Comparison of ENCODE assay signal across 21 cellular contexts in genomic region chr1:24866211-24867063, GRCh38.
A peak's percentile ranks its signal among the peaks of the same experiment; 100 is the strongest.
DNase-seq lines count a peak whose midpoint lies in the region; ATAC-seq and TF ChIP-seq lines count a peak whose summit lies in the region.
"Had no signal": no experiment of that assay in that cellular context is flagged by ENCODE, and none has a peak within 500 bp of the region (broad histone marks: within the 10 kb centered on the region; RNA-seq: fewer than 3 reads in every experiment).

No MANE protein-coding gene starts in this region.

- peak; percentile 13 for DNase-seq in activated CD8-positive, alpha-beta T cell treated with anti-CD3 and anti-CD28 coated beads, Interleukin-2, amount 10 ng/mL, durations not matched to agents 7 days and 5 days
- no peak for DNase-seq in activated CD8-positive, alpha-beta T cell treated with anti-CD3 and anti-CD28 coated beads for 36 hours
- DNase-seq in Karpas-422 (no peak), ecto neural progenitor cell (ENCODE audit: low spot score) (peak; percentile 38)
- DNase-seq in stimulated activated CD8-positive, alpha-beta memory T cell treated with anti-CD3 and anti-CD28 coated beads, Interleukin-4, amount 100 ng/mL, for 48 hours = peak; percentile 15
- no peak for DNase-seq in CD4-positive, alpha-beta T cell
- DNase-seq: activated CD4-positive, alpha-beta T cell treated with anti-CD3 and anti-CD28 coated beads, Interleukin-2, amount 10 ng/mL, durations not matched to agents 24 days and 14 days; activated T-cell treated with anti-CD3 and anti-CD28 coated beads, Interleukin-2, amount 50 U/mL, for 72 hours; DND-41; effector CD8-positive, alpha-beta T cell; heart left ventricle; KBM-7; NCI-H526 treated with DMSO at 0.1 percent for 48 hours; PC-9; upper lobe of left lung had no signal

- intact Hi-C loops in activated CD8-positive, alpha-beta T cell treated with anti-CD3 and anti-CD28 coated beads for 36 hours (cut with micrococcal nuclease) = no loop called here
- intact Hi-C loops in CD4-positive, alpha-beta T cell (cut with DNase I, micrococcal nuclease) = no loop called here

- H3K27ac ChIP-seq in Karpas-422 (ENCODE audit: low read length) = no peak overlapping the region
- no peak overlapping the region for H3K27ac ChIP-seq in CD4-positive, alpha-beta T cell (ENCODE audit: low read depth, low read length)
- H3K27ac ChIP-seq: heart left ventricle, neutrophil, PC-9, SJSA1, upper lobe of left lung had no signal

- no peaks in the 10 kb centered on the region for H3K27me3 ChIP-seq in Karpas-422 (ENCODE audit: low read length)
- no peaks in the 10 kb centered on the region for H3K27me3 ChIP-seq in CD4-positive, alpha-beta T cell (ENCODE audit: control insufficient read depth, insufficient read depth, low read length)
- H3K27me3 ChIP-seq: SJSA1, upper lobe of left lung had no signal

- H3K4me2 ChIP-seq in Karpas-422 (ENCODE audit: low read depth, low read length, poor library complexity, severe bottlenecking) = peak overlapping the region; percentile 54
- H3K4me2 ChIP-seq: PC-9 had no signal

- no peaks in the 10 kb centered on the region for H3K36me3 Mint-ChIP-seq in activated CD8-positive, alpha-beta T cell treated with anti-CD3 and anti-CD28 coated beads, Interleukin-2, amount 10 ng/mL, durations not matched to agents 7 days and 5 days (ENCODE audit: low read depth)
- no peaks in the 10 kb centered on the region for H3K36me3 Mint-ChIP-seq in activated CD8-positive, alpha-beta T cell treated with anti-CD3 and anti-CD28 coated beads for 36 hours (ENCODE audit: low read depth)
- no peaks in the 10 kb centered on the region for H3K36me3 Mint-ChIP-seq in CD4-positive, alpha-beta T cell (ENCODE audit: low read depth)
- H3K36me3 Mint-ChIP-seq: CD8-positive, alpha-beta T cell had no signal

- no peaks in the 10 kb centered on the region for H3K9me2 ChIP-seq in Karpas-422 (replicated peaks; ENCODE audit: insufficient read depth, low read length)

- no peaks in the 10 kb centered on the region for H3K9me3 Mint-ChIP-seq in activated CD8-positive, alpha-beta T cell treated with anti-CD3 and anti-CD28 coated beads, Interleukin-2, amount 10 ng/mL, durations not matched to agents 7 days and 5 days (ENCODE audit: insufficient read depth)
- no peaks in the 10 kb centered on the region for H3K9me3 Mint-ChIP-seq in activated CD8-positive, alpha-beta T cell treated with anti-CD3 and anti-CD28 coated beads for 36 hours
- no peaks in the 10 kb centered on the region for H3K9me3 Mint-ChIP-seq in CD4-positive, alpha-beta T cell
- H3K9me3 Mint-ChIP-seq: activated CD4-positive, alpha-beta T cell treated with anti-CD3 and anti-CD28 coated beads, Interleukin-2, amount 10 ng/mL, durations not matched to agents 24 days and 14 days; activated T-cell treated with anti-CD3 and anti-CD28 coated beads, Interleukin-2, amount 50 U/mL, for 72 hours; CD8-positive, alpha-beta T cell; stimulated activated naive CD8-positive, alpha-beta T cell treated with anti-CD3 and anti-CD28 coated beads, Interleukin-15, Interleukin-2, amounts not matched to agents 100 ng/mL and 50 ng/mL, for 24 hours had no signal

- H3K4me1 Mint-ChIP-seq in activated CD8-positive, alpha-beta T cell treated with anti-CD3 and anti-CD28 coated beads, Interleukin-2, amount 10 ng/mL, durations not matched to agents 7 days and 5 days (ENCODE audit: low read depth) = peaks cover 11% of the 10 kb centered on the region
- H3K4me1 Mint-ChIP-seq in activated CD8-positive, alpha-beta T cell treated with anti-CD3 and anti-CD28 coated beads for 36 hours (ENCODE audit: low read depth) = peaks cover 10% of the 10 kb centered on the region
- peaks cover 6% of the 10 kb centered on the region for H3K4me1 Mint-ChIP-seq in CD4-positive, alpha-beta T cell (ENCODE audit: low read depth)
- H3K4me1 Mint-ChIP-seq: activated CD4-positive, alpha-beta T cell treated with anti-CD3 and anti-CD28 coated beads, Interleukin-2, amount 10 ng/mL, durations not matched to agents 24 days and 14 days had no signal

- no peaks in the 10 kb centered on the region for H3K79me2 ChIP-seq in Karpas-422 (ENCODE audit: low read length)

- no peak for ATAC-seq in activated CD8-positive, alpha-beta T cell treated with anti-CD3 and anti-CD28 coated beads, Interleukin-2, amount 10 ng/mL, durations not matched to agents 7 days and 5 days
- ATAC-seq in activated CD8-positive, alpha-beta T cell treated with anti-CD3 and anti-CD28 coated beads for 36 hours = no peak
- ATAC-seq in CD4-positive, alpha-beta T cell (ENCODE audit: poor library complexity) = no peak
- ATAC-seq in GM21528 (IDR thresholded peaks at IDR 0.05; ENCODE audit: low FRiP score, unreplicated experiment) (no peak), HG03442 (IDR thresholded peaks at IDR 0.05; ENCODE audit: unreplicated experiment) (no peak)
- ATAC-seq: activated T-cell treated with anti-CD3 and anti-CD28 coated beads, Interleukin-2, amount 50 U/mL, for 72 hours; CD8-positive, alpha-beta T cell; heart left ventricle had no signal

- H3K27ac Mint-ChIP-seq in activated CD8-positive, alpha-beta T cell treated with anti-CD3 and anti-CD28 coated beads, Interleukin-2, amount 10 ng/mL, durations not matched to agents 7 days and 5 days = no peak overlapping the region
- no peak overlapping the region for H3K27ac Mint-ChIP-seq in activated CD8-positive, alpha-beta T cell treated with anti-CD3 and anti-CD28 coated beads for 36 hours
- no peak overlapping the region for H3K27ac Mint-ChIP-seq in CD4-positive, alpha-beta T cell
- H3K27ac Mint-ChIP-seq: activated CD4-positive, alpha-beta T cell treated with anti-CD3 and anti-CD28 coated beads, Interleukin-2, amount 10 ng/mL, durations not matched to agents 24 days and 14 days; activated T-cell treated with anti-CD3 and anti-CD28 coated beads, Interleukin-2, amount 50 U/mL, for 72 hours; CD8-positive, alpha-beta T cell; stimulated activated naive CD8-positive, alpha-beta T cell treated with anti-CD3 and anti-CD28 coated beads, Interleukin-15, Interleukin-2, amounts not matched to agents 100 ng/mL and 50 ng/mL, for 24 hours had no signal

- H3K27me3 Mint-ChIP-seq in activated CD8-positive, alpha-beta T cell treated with anti-CD3 and anti-CD28 coated beads, Interleukin-2, amount 10 ng/mL, durations not matched to agents 7 days and 5 days (ENCODE audit: low read depth) = peaks cover 12% of the 10 kb centered on the region
- H3K27me3 Mint-ChIP-seq in activated CD8-positive, alpha-beta T cell treated with anti-CD3 and anti-CD28 coated beads for 36 hours = no peaks in the 10 kb centered on the region
- H3K27me3 Mint-ChIP-seq in CD4-positive, alpha-beta T cell = no peaks in the 10 kb centered on the region

- H3K4me1 ChIP-seq in Karpas-422 (ENCODE audit: low read length) = peaks cover 18% of the 10 kb centered on the region

- peak overlapping the region; percentile 18; the same call in 1 of the 2 replicates for H3K9ac ChIP-seq in Karpas-422 (ENCODE audit: low read length)

- POLR2A ChIA-PET in activated CD8-positive, alpha-beta T cell treated with anti-CD3 and anti-CD28 coated beads, Interleukin-2, amount 10 ng/mL, durations not matched to agents 7 days and 5 days (lab: Charles Lee) = no interaction called here
- POLR2A ChIA-PET in activated CD8-positive, alpha-beta T cell treated with anti-CD3 and anti-CD28 coated beads for 36 hours (lab: Charles Lee) = interaction anchor here (0.6 kb wide), 1 partner anchor 15 kb away, joined by 3 read pairs; no protein-coding TSS in a partner anchor
- POLR2A ChIA-PET in CD4-positive, alpha-beta T cell (lab: Charles Lee) = no interaction called here

- H3K9me3 ChIP-seq in Karpas-422 (ENCODE audit: low read length) = no peaks in the 10 kb centered on the region
- H3K9me3 ChIP-seq in CD4-positive, alpha-beta T cell (ENCODE audit: control insufficient read depth, low read length) = no peaks in the 10 kb centered on the region
- H3K9me3 ChIP-seq: heart left ventricle, neutrophil, SJSA1, upper lobe of left lung had no signal

- no peak overlapping the region for H3K4me3 Mint-ChIP-seq in activated CD8-positive, alpha-beta T cell treated with anti-CD3 and anti-CD28 coated beads, Interleukin-2, amount 10 ng/mL, durations not matched to agents 7 days and 5 days
- H3K4me3 Mint-ChIP-seq in activated CD8-positive, alpha-beta T cell treated with anti-CD3 and anti-CD28 coated beads for 36 hours = no peak overlapping the region
- no peak overlapping the region for H3K4me3 Mint-ChIP-seq in CD4-positive, alpha-beta T cell
- H3K4me3 Mint-ChIP-seq: activated CD4-positive, alpha-beta T cell treated with anti-CD3 and anti-CD28 coated beads, Interleukin-2, amount 10 ng/mL, durations not matched to agents 24 days and 14 days; activated T-cell treated with anti-CD3 and anti-CD28 coated beads, Interleukin-2, amount 50 U/mL, for 72 hours; CD8-positive, alpha-beta T cell; stimulated activated naive CD8-positive, alpha-beta T cell treated with anti-CD3 and anti-CD28 coated beads, Interleukin-15, Interleukin-2, amounts not matched to agents 100 ng/mL and 50 ng/mL, for 24 hours had no signal

- H2AFZ ChIP-seq in Karpas-422 (ENCODE audit: low read length) = peak overlapping the region; percentile 33
- H2AFZ ChIP-seq: PC-9 had no signal

- no peak for TF ChIP-seq CTCF in activated CD8-positive, alpha-beta T cell treated with anti-CD3 and anti-CD28 coated beads for 36 hours (IDR thresholded peaks at IDR 0.05)
- no peak for TF ChIP-seq CTCF in CD4-positive, alpha-beta T cell (IDR thresholded peaks at IDR 0.05)

- CTCF ChIA-PET in activated CD8-positive, alpha-beta T cell treated with anti-CD3 and anti-CD28 coated beads, Interleukin-2, amount 10 ng/mL, durations not matched to agents 7 days and 5 days (lab: Charles Lee) = no interaction called here
- CTCF ChIA-PET in activated CD8-positive, alpha-beta T cell treated with anti-CD3 and anti-CD28 coated beads for 36 hours (lab: Charles Lee) = no interaction called here
- CTCF ChIA-PET in CD4-positive, alpha-beta T cell (lab: Charles Lee) = no interaction called here

- no peaks in the 10 kb centered on the region for H3K36me3 ChIP-seq in Karpas-422 (ENCODE audit: insufficient read depth, low read length)
- H3K36me3 ChIP-seq: heart left ventricle, neutrophil, SJSA1, upper lobe of left lung had no signal

- peak overlapping the region; percentile 20; the same call in 1 of the 2 replicates for H3K4me3 ChIP-seq in Karpas-422 (ENCODE audit: low read length)
- H3K4me3 ChIP-seq: heart left ventricle, PC-9, SJSA1, upper lobe of left lung had no signal

- no peaks in the 10 kb centered on the region for H4K20me1 ChIP-seq in Karpas-422 (ENCODE audit: insufficient read depth, low read depth, low read length)

Comparison
In these comparisons a context has a peak if more than half of its experiments do, and no peak if none do; other contexts are left out.
1. DNase-seq: peak in activated CD8-positive, alpha-beta T cell treated with anti-CD3 and anti-CD28 coated beads, Interleukin-2, amount 10 ng/mL, durations not matched to agents 7 days and 5 days (single experiment), ecto neural progenitor cell (single experiment) and stimulated activated CD8-positive, alpha-beta memory T cell treated with anti-CD3 and anti-CD28 coated beads, Interleukin-4, amount 100 ng/mL, for 48 hours (single experiment); none in activated CD8-positive, alpha-beta T cell treated with anti-CD3 and anti-CD28 coated beads for 36 hours (single experiment), Karpas-422 (single experiment) and CD4-positive, alpha-beta T cell (0 of 10).